In genomic region chr2:70270323-70270722, GRCh38 we compare ENCODE assay signal across 2 cellular contexts.
A peak's percentile ranks its signal among the peaks of the same experiment; 100 is the strongest.
TF ChIP-seq lines count a peak whose summit lies in the region.

No MANE protein-coding gene starts in this region.

TF ChIP-seq in K562, 482 proteins besides CTCF, POLR2A, EP300 and RAD21:
- TF ChIP-seq ARID2 (IDR thresholded peaks at IDR 0.05) (no peak), ZNF583 (CRISPR knock-in tag; IDR thresholded peaks at IDR 0.05) (no peak)
- TF ChIP-seq, protein P1, sequence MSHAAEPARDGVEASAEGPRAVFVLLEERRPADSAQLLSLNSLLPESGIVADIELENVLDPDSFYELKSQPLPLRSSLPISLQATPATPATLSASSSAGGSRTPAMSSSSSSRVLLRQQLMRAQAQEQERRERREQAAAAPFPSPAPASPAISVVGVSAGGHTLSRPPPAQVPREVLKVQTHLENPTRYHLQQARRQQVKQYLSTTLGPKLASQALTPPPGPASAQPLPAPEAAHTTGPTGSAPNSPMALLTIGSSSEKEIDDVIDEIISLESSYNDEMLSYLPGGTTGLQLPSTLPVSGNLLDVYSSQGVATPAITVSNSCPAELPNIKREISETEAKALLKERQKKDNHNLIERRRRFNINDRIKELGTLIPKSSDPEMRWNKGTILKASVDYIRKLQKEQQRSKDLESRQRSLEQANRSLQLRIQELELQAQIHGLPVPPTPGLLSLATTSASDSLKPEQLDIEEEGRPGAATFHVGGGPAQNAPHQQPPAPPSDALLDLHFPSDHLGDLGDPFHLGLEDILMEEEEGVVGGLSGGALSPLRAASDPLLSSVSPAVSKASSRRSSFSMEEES (CRISPR knock-in tag; IDR thresholded peaks at IDR 0.05): peak; percentile 70

TF ChIP-seq in liver, 16 proteins besides CTCF, POLR2A, EP300 and RAD21:
- TF ChIP-seq NR2F2 (IDR thresholded peaks at IDR 0.05) (no peak), SP1 (IDR thresholded peaks at IDR 0.05) (no peak), HNF4G (IDR thresholded peaks at IDR 0.05) (no peak), REST (IDR thresholded peaks at IDR 0.05) (no peak), YY1 (IDR thresholded peaks at IDR 0.05) (no peak), HNF4A (conservative IDR thresholded peaks at IDR 0.05) (no peak), EGR1 (IDR thresholded peaks at IDR 0.05; ENCODE audit: low read depth in 2 of 2) (no peak), ATF3 (IDR thresholded peaks at IDR 0.05) (no peak), RXRA (IDR thresholded peaks at IDR 0.05) (no peak), JUND (IDR thresholded peaks at IDR 0.05) (no peak), GABPA (IDR thresholded peaks at IDR 0.05 in 1 of 2, conservative IDR thresholded peaks at IDR 0.05 in 1 of 2) (no peak), FOXA2 (IDR thresholded peaks at IDR 0.05) (no peak), TAF1 (conservative IDR thresholded peaks at IDR 0.05) (no peak), FOXA1 (IDR thresholded peaks at IDR 0.05) (no peak)
- TF ChIP-seq, protein P2, sequence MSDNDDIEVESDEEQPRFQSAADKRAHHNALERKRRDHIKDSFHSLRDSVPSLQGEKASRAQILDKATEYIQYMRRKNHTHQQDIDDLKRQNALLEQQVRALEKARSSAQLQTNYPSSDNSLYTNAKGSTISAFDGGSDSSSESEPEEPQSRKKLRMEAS (IDR thresholded peaks at IDR 0.05): no peak
- TF ChIP-seq, protein P3, sequence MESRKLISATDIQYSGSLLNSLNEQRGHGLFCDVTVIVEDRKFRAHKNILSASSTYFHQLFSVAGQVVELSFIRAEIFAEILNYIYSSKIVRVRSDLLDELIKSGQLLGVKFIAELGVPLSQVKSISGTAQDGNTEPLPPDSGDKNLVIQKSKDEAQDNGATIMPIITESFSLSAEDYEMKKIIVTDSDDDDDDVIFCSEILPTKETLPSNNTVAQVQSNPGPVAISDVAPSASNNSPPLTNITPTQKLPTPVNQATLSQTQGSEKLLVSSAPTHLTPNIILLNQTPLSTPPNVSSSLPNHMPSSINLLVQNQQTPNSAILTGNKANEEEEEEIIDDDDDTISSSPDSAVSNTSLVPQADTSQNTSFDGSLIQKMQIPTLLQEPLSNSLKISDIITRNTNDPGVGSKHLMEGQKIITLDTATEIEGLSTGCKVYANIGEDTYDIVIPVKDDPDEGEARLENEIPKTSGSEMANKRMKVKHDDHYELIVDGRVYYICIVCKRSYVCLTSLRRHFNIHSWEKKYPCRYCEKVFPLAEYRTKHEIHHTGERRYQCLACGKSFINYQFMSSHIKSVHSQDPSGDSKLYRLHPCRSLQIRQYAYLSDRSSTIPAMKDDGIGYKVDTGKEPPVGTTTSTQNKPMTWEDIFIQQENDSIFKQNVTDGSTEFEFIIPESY (IDR thresholded peaks at IDR 0.05): no peak
